Comparison of ENCODE assay signal across 8 cellular contexts in genomic region chr9:4986291-4986690, GRCh38.
A peak's percentile ranks its signal among the peaks of the same experiment; 100 is the strongest.
DNase-seq lines count a peak whose midpoint lies in the region; ATAC-seq and TF ChIP-seq lines count a peak whose summit lies in the region.

No MANE protein-coding gene starts in this region.

- H3K4me3 ChIP-seq in ACC112 (ENCODE audit: low read depth, low read length) (peak overlapping the region; percentile 92), HUES48 (ENCODE audit: low read depth, low read length) (peak overlapping the region; percentile 82), brain microvascular endothelial cell (ENCODE audit: low read depth, low read length) (peak overlapping the region; percentile 77), mucosa of stomach (ENCODE audit: low read length) (peak overlapping the region; percentile 39)

- peak overlapping the region; percentile 36 for H2AFZ ChIP-seq in ACC112 (ENCODE audit: low read length, unreplicated experiment)

- DNase-seq in brain microvascular endothelial cell (no peak), COLO829 (ENCODE audit: low spot score) (no peak), NCI-H128 (lab: John Stamatoyannopoulos, UW; ENCODE audit: unreplicated experiment) (no peak), NCI-H1105 (lab: John Stamatoyannopoulos, UW) (no peak)

- no peaks in the 10 kb centered on the region for H3K27me3 ChIP-seq in ACC112 (ENCODE audit: insufficient read depth, low read length)
- peaks cover 16% of the 10 kb centered on the region for H3K27me3 ChIP-seq in HUES48 (ENCODE audit: control insufficient read depth, insufficient read depth, low read length)
- no peaks in the 10 kb centered on the region for H3K27me3 ChIP-seq in brain microvascular endothelial cell (replicated peaks)
- H3K27me3 ChIP-seq in mucosa of stomach (ENCODE audit: control insufficient read depth, insufficient read depth, low read length) = no peaks in the 10 kb centered on the region

- peak overlapping the region; percentile 93 for H3K27ac ChIP-seq in ACC112 (ENCODE audit: low read depth, low read length)
- H3K27ac ChIP-seq in HUES48 (ENCODE audit: low read depth, low read length) = no peak overlapping the region
- peak overlapping the region; percentile 94 for H3K27ac ChIP-seq in brain microvascular endothelial cell

- H3K9ac ChIP-seq in HUES48 (ENCODE audit: low read depth, low read length) (no peak overlapping the region), mucosa of stomach (ENCODE audit: low read length) (peak overlapping the region; percentile 93)

- H3K9me3 ChIP-seq in HUES48 (ENCODE audit: control insufficient read depth, insufficient read depth, low read length) (no peaks in the 10 kb centered on the region), mucosa of stomach (ENCODE audit: control insufficient read depth, low read length) (no peaks in the 10 kb centered on the region)

- peaks cover 52% of the 10 kb centered on the region for H3K79me2 ChIP-seq in ACC112 (ENCODE audit: control insufficient read depth, insufficient read depth, low read length, unreplicated experiment)

- H3K36me3 ChIP-seq in ACC112 (ENCODE audit: insufficient read depth, low read length) (peaks cover 18% of the 10 kb centered on the region; the same call in 1 of the 2 replicates), HUES48 (ENCODE audit: control insufficient read depth, insufficient read depth, low read length) (no peaks in the 10 kb centered on the region), brain microvascular endothelial cell (replicated peaks) (no peaks in the 10 kb centered on the region), mucosa of stomach (ENCODE audit: control insufficient read depth, insufficient read depth, low read length) (no peaks in the 10 kb centered on the region)

- ATAC-seq in GM21381 (IDR thresholded peaks at IDR 0.05; ENCODE audit: unreplicated experiment) = no peak

- TF ChIP-seq CTCF in brain microvascular endothelial cell (IDR thresholded peaks at IDR 0.05; ENCODE audit: low read depth, low read length, missing control alignments) = no peak

- in situ Hi-C loops in brain microvascular endothelial cell (cut with HindIII; ENCODE audit: low pct_ligation_motif_present, low sequenced_read_pairs) = no loop called here

- H3K4me1 ChIP-seq in ACC112 (ENCODE audit: control insufficient read depth, insufficient read depth, low read length, unreplicated experiment) (peaks cover 43% of the 10 kb centered on the region), HUES48 (ENCODE audit: control insufficient read depth, insufficient read depth, low read length) (peaks cover 13% of the 10 kb centered on the region), mucosa of stomach (ENCODE audit: control insufficient read depth, insufficient read depth, low read length) (peaks cover 26% of the 10 kb centered on the region)

Comparison
In these comparisons a context has a peak if more than half of its experiments do, and no peak if none do; other contexts are left out.
1. H3K4me3 ChIP-seq: peak in every context shown above with its lines; median percentile 92 in ACC112; 82 in HUES48; 77 in brain microvascular endothelial cell; 39 in mucosa of stomach.